Comparison of ENCODE assay signal across 8 cellular contexts in genomic region chr10:90856964-90857634, GRCh38. TPM values are rescaled to one million over a fixed set of nuclear protein-coding genes. Genes with fewer than 3 reads are reported as not detected.
DNase-seq lines count a peak whose midpoint lies in the region; ATAC-seq and TF ChIP-seq lines count a peak whose summit lies in the region.

No MANE protein-coding gene starts in this region.

- H3K4me1 ChIP-seq in heart left ventricle: peaks cover 0 to 23% (median 5%) of the 10 kb centered on the region in 12 donors
- H3K4me1 ChIP-seq in esophagus squamous epithelium: peaks cover 5 to 20% (median 7%) of the 10 kb centered on the region in 3 donors
- no peaks in the 10 kb centered on the region for H3K4me1 ChIP-seq in parathyroid adenoma

- H3K4me2 ChIP-seq in parathyroid adenoma (ENCODE audit: low read length): peak overlapping the region; percentile 60

- H3K36me3 ChIP-seq in heart left ventricle: no peaks in the 10 kb centered on the region
- H3K36me3 ChIP-seq in esophagus squamous epithelium: no peaks in the 10 kb centered on the region
- no peaks in the 10 kb centered on the region for H3K36me3 ChIP-seq in parathyroid adenoma (ENCODE audit: control insufficient read depth, insufficient read depth, low read length)

- WGBS in heart left ventricle, 4 donors: 5 to 11% (median 7%) methylated on average over 32 to 59 of the region's 59 CpGs
- WGBS in esophagus squamous epithelium, 2 donors: 10 to 42% methylated on average over 16 to 41 of the region's 59 CpGs

- no peak for DNase-seq in heart left ventricle
- no peak for DNase-seq in Right ventricle myocardium inferior (ENCODE audit: missing footprints)
- peak; percentile 31 for DNase-seq in T1000 (lab: John Stamatoyannopoulos, UW)
- DNase-seq in esophagus squamous epithelium (lab: John Stamatoyannopoulos, UW): no peak
- DNase-seq in KBM-7: no peak
- no peak for DNase-seq in SIG-M5 (lab: John Stamatoyannopoulos, UW)
- no peak for DNase-seq in NOMO-1 treated with DMSO at 0.1 percent for 48 hours (lab: John Stamatoyannopoulos, UW; ENCODE audit: unreplicated experiment)

- TF ChIP-seq CTCF in heart left ventricle (IDR thresholded peaks at IDR 0.05) (no peak), esophagus squamous epithelium (IDR thresholded peaks at IDR 0.05) (no peak), parathyroid adenoma (IDR thresholded peaks at IDR 0.05) (no peak)

- H3K9me3 ChIP-seq in heart left ventricle (no peaks in the 10 kb centered on the region), esophagus squamous epithelium (no peaks in the 10 kb centered on the region), parathyroid adenoma (ENCODE audit: control insufficient read depth, low read length) (no peaks in the 10 kb centered on the region)

- peak overlapping the region in 1 of 12 donors; percentile 79 for H3K27ac ChIP-seq in heart left ventricle
- H3K27ac ChIP-seq in esophagus squamous epithelium: peak overlapping the region in 3 of 4 donors; percentile 65 to 77 (median 76)
- peak overlapping the region; percentile 71 for H3K27ac ChIP-seq in parathyroid adenoma

- intact Hi-C loops in heart left ventricle (cut with DNase I) (loop anchor here in 5 of 10 donors (5.0 to 10.0 kb wide), 4 partner anchors 100 to 1062 kb away; no protein-coding TSS in a partner anchor), Right ventricle myocardium inferior (cut with DNase I) (no loop called here), esophagus squamous epithelium (cut with DNase I) (no loop called here)

- TF ChIP-seq POLR2A in heart left ventricle (IDR thresholded peaks at IDR 0.05) (no peak), esophagus squamous epithelium (IDR thresholded peaks at IDR 0.05) (no peak)

- ATAC-seq in heart left ventricle: peak in 2 of 4 donors; percentile 17 to 44
- no peak for ATAC-seq in Right ventricle myocardium inferior

- peak overlapping the region; percentile 45 to 83 (median 64) for H3K4me3 ChIP-seq in heart left ventricle
- peak overlapping the region; percentile 54 to 86 (median 68) for H3K4me3 ChIP-seq in esophagus squamous epithelium
- H3K4me3 ChIP-seq in parathyroid adenoma (ENCODE audit: low read depth, low read length): peak overlapping the region; percentile 61

- no peaks in the 10 kb centered on the region for H3K79me2 ChIP-seq in parathyroid adenoma

- H3K27me3 ChIP-seq in heart left ventricle: peaks cover 12 to 51% (median 43%) of the 10 kb centered on the region in 9 donors
- peaks cover 0 to 55% (median 0%) of the 10 kb centered on the region in 4 donors for H3K27me3 ChIP-seq in esophagus squamous epithelium
- no peaks in the 10 kb centered on the region for H3K27me3 ChIP-seq in parathyroid adenoma (ENCODE audit: control insufficient read depth, insufficient read depth, low read length)

- in situ Hi-C loops in KBM-7 (cut with MboI; ENCODE audit: low pct_unique_long_range_greater_than_20kb, low sequenced_read_pairs): loop anchor here (25.0 kb wide), 1 partner anchor 1070 kb away; no protein-coding TSS in a partner anchor

- peak overlapping the region; percentile 58 for H3K9ac ChIP-seq in parathyroid adenoma

- H2AFZ ChIP-seq in parathyroid adenoma: peak overlapping the region; percentile 97

RNA-seq across cellular contexts. Expression of gene HTR7, which starts 0.7 kb away (rescaled TPM):
- total RNA-seq in heart left ventricle (under 1 TPM in 6 of 9 donors, not detected in 3; 0.10 to 0.66 (median 0.26) TPM), Right ventricle myocardium inferior (not detected), esophagus squamous epithelium (1 to 10 TPM in 2 of 4 donors, under 1 TPM in 2; 0.53 to 2.7 (median 1.2) TPM)
- under 1 TPM in 1 of 2 donors, not detected in 1; 0.17 TPM for polyA plus RNA-seq in heart left ventricle

RNA-seq across cellular contexts. Expression of gene RPP30, which starts 14.7 kb away (rescaled TPM):
- total RNA-seq in heart left ventricle: 10 to 100 TPM; 26.4 to 39.9 (median 29.7) TPM
- polyA plus RNA-seq in heart left ventricle: 10 to 100 TPM; 36.0 to 36.3 TPM
- 36.7 TPM for total RNA-seq in Right ventricle myocardium inferior
- total RNA-seq in esophagus squamous epithelium: 10 to 100 TPM; 13.6 to 31.4 (median 22.9) TPM
